9 cellular contexts compared by ENCODE assay signal in genomic region chr2:69694894-69695849, GRCh38. TPM values are rescaled to one million over a fixed set of nuclear protein-coding genes. Genes with fewer than 3 reads are reported as not detected.
A peak's percentile ranks its signal among the peaks of the same experiment; 100 is the strongest.
DNase-seq lines count a peak whose midpoint lies in the region; ATAC-seq, FAIRE-seq and TF ChIP-seq lines count a peak whose summit lies in the region.
"Had no signal": no experiment of that assay in that cellular context is flagged by ENCODE, and none has a peak within 500 bp of the region (broad histone marks: within the 10 kb centered on the region; RNA-seq: fewer than 3 reads in every experiment).

No MANE protein-coding gene starts in this region.

- peak overlapping the region; percentile 55 for H3K27ac Mint-ChIP-seq in activated CD4-positive, alpha-beta T cell treated with anti-CD3 and anti-CD28 coated beads, Interleukin-2, amount 10 ng/mL, durations not matched to agents 7 days and 5 days
- H3K27ac Mint-ChIP-seq in stimulated activated naive CD8-positive, alpha-beta T cell treated with anti-CD3 and anti-CD28 coated beads, Interleukin-15, amount 100 ng/mL, for 72 hours, result no peak overlapping the region
- H3K27ac Mint-ChIP-seq in WTC11, result no peak overlapping the region

- no peak overlapping the region for H3K4me3 Mint-ChIP-seq in activated CD4-positive, alpha-beta T cell treated with anti-CD3 and anti-CD28 coated beads, Interleukin-2, amount 10 ng/mL, durations not matched to agents 7 days and 5 days
- peak overlapping the region; percentile 26 to 44 for H3K4me3 Mint-ChIP-seq in stimulated activated naive CD8-positive, alpha-beta T cell treated with anti-CD3 and anti-CD28 coated beads, Interleukin-15, amount 100 ng/mL, for 72 hours
- no peak overlapping the region for H3K4me3 Mint-ChIP-seq in WTC11

- peaks cover 7% of the 10 kb centered on the region for H3K36me3 Mint-ChIP-seq in activated CD4-positive, alpha-beta T cell treated with anti-CD3 and anti-CD28 coated beads, Interleukin-2, amount 10 ng/mL, durations not matched to agents 7 days and 5 days (ENCODE audit: low read depth)
- no peaks in the 10 kb centered on the region for H3K36me3 Mint-ChIP-seq in WTC11

- CTCF ChIA-PET in activated CD4-positive, alpha-beta T cell treated with anti-CD3 and anti-CD28 coated beads, Interleukin-2, amount 10 ng/mL, durations not matched to agents 7 days and 5 days (lab: Charles Lee), result interaction anchor here (0.7 to 2.4 kb wide), 5 partner anchors 9 to 319 kb away, joined by 3 to 8 read pairs (median 3); no protein-coding TSS in a partner anchor
- CTCF ChIA-PET in WTC11 (lab: Charles Lee), result no interaction called here

- no peak overlapping the region for H3K9ac ChIP-seq in colonic mucosa (ENCODE audit: low read depth in 2 of 2, low read length in 2 of 2)

- TF ChIP-seq CTCF in fibroblast of villous mesenchyme (IDR thresholded peaks at IDR 0.05; ENCODE audit: insufficient read depth, low read depth, low read length) (no peak), colonic mucosa (IDR thresholded peaks at IDR 0.05) (no peak), WTC11 (IDR thresholded peaks at IDR 0.05) (no peak)

- H3K4me1 ChIP-seq in colonic mucosa, result no peaks in the 10 kb centered on the region

- no peak overlapping the region for H3K27ac ChIP-seq in colonic mucosa

- peaks cover 81% of the 10 kb centered on the region for H3K4me1 Mint-ChIP-seq in activated CD4-positive, alpha-beta T cell treated with anti-CD3 and anti-CD28 coated beads, Interleukin-2, amount 10 ng/mL, durations not matched to agents 7 days and 5 days
- peaks cover 91% of the 10 kb centered on the region for H3K4me1 Mint-ChIP-seq in stimulated activated naive CD8-positive, alpha-beta T cell treated with anti-CD3 and anti-CD28 coated beads, Interleukin-15, amount 100 ng/mL, for 72 hours
- peaks cover 4% of the 10 kb centered on the region; the same call in 1 of the 2 replicates for H3K4me1 Mint-ChIP-seq in WTC11

- no peaks in the 10 kb centered on the region for H3K27me3 ChIP-seq in colonic mucosa

- intact Hi-C loops in colonic mucosa (cut with DNase I), result no loop called here

- no peaks in the 10 kb centered on the region for H3K36me3 ChIP-seq in colonic mucosa

- no peak overlapping the region for H3K4me3 ChIP-seq in fibroblast of villous mesenchyme (ENCODE audit: low read depth, low read length)
- no peak overlapping the region for H3K4me3 ChIP-seq in colonic mucosa

- peaks cover 2% of the 10 kb centered on the region for H3K27me3 Mint-ChIP-seq in activated CD4-positive, alpha-beta T cell treated with anti-CD3 and anti-CD28 coated beads, Interleukin-2, amount 10 ng/mL, durations not matched to agents 7 days and 5 days
- no peaks in the 10 kb centered on the region for H3K27me3 Mint-ChIP-seq in stimulated activated naive CD8-positive, alpha-beta T cell treated with anti-CD3 and anti-CD28 coated beads, Interleukin-15, amount 100 ng/mL, for 72 hours
- H3K27me3 Mint-ChIP-seq in WTC11 (ENCODE audit: low read depth), result no peaks in the 10 kb centered on the region; the same call in 1 of the 2 replicates

- POLR2A ChIA-PET in activated CD4-positive, alpha-beta T cell treated with anti-CD3 and anti-CD28 coated beads, Interleukin-2, amount 10 ng/mL, durations not matched to agents 7 days and 5 days (lab: Charles Lee), result no interaction called here
- POLR2A ChIA-PET in WTC11 (lab: Charles Lee), result no interaction called here

- FAIRE-seq in RCC 7860 (lab: Jason Lieb, UNC), result peak; percentile 99
- FAIRE-seq: keratinocyte had no signal

- peak; percentile 73 for ATAC-seq in stimulated activated naive CD8-positive, alpha-beta T cell treated with anti-CD3 and anti-CD28 coated beads, Interleukin-15, amount 100 ng/mL, for 72 hours
- ATAC-seq in WTC11, result no peak

- no peaks in the 10 kb centered on the region for H3K9me3 ChIP-seq in colonic mucosa

- DNase-seq in activated CD4-positive, alpha-beta T cell treated with anti-CD3 and anti-CD28 coated beads, Interleukin-2, amount 10 ng/mL, durations not matched to agents 7 days and 5 days, result no peak
- DNase-seq in activated CD4-positive, alpha-beta T cell treated with anti-CD3 and anti-CD28 coated beads, Interleukin-2, amount 50 U/mL, for 48 hours, result no peak
- DNase-seq in RCC 7860 (ENCODE audit: low spot score), result peak; percentile 93
- DNase-seq in fibroblast of villous mesenchyme (ENCODE audit: low read depth), result peak; percentile 86
- no peak for DNase-seq in stimulated activated naive CD8-positive, alpha-beta T cell treated with anti-CD3 and anti-CD28 coated beads, Interleukin-15, amount 100 ng/mL, for 72 hours
- DNase-seq in colonic mucosa, result no peak
- no peak for DNase-seq in NCI-H2227 (lab: John Stamatoyannopoulos, UW; ENCODE audit: unreplicated experiment)
- DNase-seq in WTC11 (ENCODE audit: low spot score), result no peak

- no peaks in the 10 kb centered on the region for H3K9me3 Mint-ChIP-seq in activated CD4-positive, alpha-beta T cell treated with anti-CD3 and anti-CD28 coated beads, Interleukin-2, amount 10 ng/mL, durations not matched to agents 7 days and 5 days
- H3K9me3 Mint-ChIP-seq in stimulated activated naive CD8-positive, alpha-beta T cell treated with anti-CD3 and anti-CD28 coated beads, Interleukin-15, amount 100 ng/mL, for 72 hours, result no peaks in the 10 kb centered on the region
- H3K9me3 Mint-ChIP-seq in WTC11, result no peaks in the 10 kb centered on the region

TF ChIP-seq in WTC11, 78 proteins besides CTCF, POLR2A, EP300 and RAD21:
- TF ChIP-seq PRRX2 (CRISPR knock-in tag; IDR thresholded peaks at IDR 0.05) (no peak), FOXP1 (CRISPR knock-in tag; IDR thresholded peaks at IDR 0.05; ENCODE audit: borderline replicate concordance) (no peak), PRDM15 (CRISPR knock-in tag; IDR thresholded peaks at IDR 0.05) (no peak), HMGXB4 (CRISPR knock-in tag; IDR thresholded peaks at IDR 0.05) (no peak), NR1H2 (CRISPR knock-in tag; IDR thresholded peaks at IDR 0.05) (no peak)

RNA-seq across cellular contexts. Expression of gene ANXA4, which starts 46.8 kb away (rescaled TPM):
- total RNA-seq in activated CD4-positive, alpha-beta T cell treated with anti-CD3 and anti-CD28 coated beads, Interleukin-2, amount 10 ng/mL, durations not matched to agents 7 days and 5 days, result 10 to 100 TPM; 70.6 to 75.9 TPM
- total RNA-seq in fibroblast of villous mesenchyme, result 27.1 and 35.8 TPM in 2 replicates
- total RNA-seq in colonic mucosa, result 100 to 1,000 TPM; 258 to 324 TPM
- total RNA-seq in WTC11 (2021), result 9.5 to 13.6 TPM (median 12.3 TPM) in 3 replicates

RNA-seq across cellular contexts. Expression of gene AAK1, which starts 51.6 kb away (rescaled TPM):
- 100 to 1,000 TPM; 119 to 121 TPM for total RNA-seq in activated CD4-positive, alpha-beta T cell treated with anti-CD3 and anti-CD28 coated beads, Interleukin-2, amount 10 ng/mL, durations not matched to agents 7 days and 5 days
- total RNA-seq in fibroblast of villous mesenchyme, result 61.5 and 68.2 TPM in 2 replicates
- total RNA-seq in colonic mucosa, result 10 to 100 TPM; 33.5 to 41.7 TPM
- 32.3 to 35.7 TPM (median 35.6 TPM) in 3 replicates for total RNA-seq in WTC11 (2021)

Comparison
In these comparisons a context has a peak if more than half of its experiments do, and no peak if none do; other contexts are left out.
1. DNase-seq: peak in RCC 7860 (single experiment) and fibroblast of villous mesenchyme (single experiment); none in activated CD4-positive, alpha-beta T cell treated with anti-CD3 and anti-CD28 coated beads, Interleukin-2, amount 10 ng/mL, durations not matched to agents 7 days and 5 days (single experiment), activated CD4-positive, alpha-beta T cell treated with anti-CD3 and anti-CD28 coated beads, Interleukin-2, amount 50 U/mL, for 48 hours (0 of 2), stimulated activated naive CD8-positive, alpha-beta T cell treated with anti-CD3 and anti-CD28 coated beads, Interleukin-15, amount 100 ng/mL, for 72 hours (0 of 2), colonic mucosa (single experiment), NCI-H2227 (single experiment) and WTC11 (single experiment).
2. H3K4me3 Mint-ChIP-seq: peak in stimulated activated naive CD8-positive, alpha-beta T cell treated with anti-CD3 and anti-CD28 coated beads, Interleukin-15, amount 100 ng/mL, for 72 hours (2 of 2); none in activated CD4-positive, alpha-beta T cell treated with anti-CD3 and anti-CD28 coated beads, Interleukin-2, amount 10 ng/mL, durations not matched to agents 7 days and 5 days (single experiment) and WTC11 (single experiment).